ENCODE assay signal across 13 cellular contexts in the genomic region with DNA sequence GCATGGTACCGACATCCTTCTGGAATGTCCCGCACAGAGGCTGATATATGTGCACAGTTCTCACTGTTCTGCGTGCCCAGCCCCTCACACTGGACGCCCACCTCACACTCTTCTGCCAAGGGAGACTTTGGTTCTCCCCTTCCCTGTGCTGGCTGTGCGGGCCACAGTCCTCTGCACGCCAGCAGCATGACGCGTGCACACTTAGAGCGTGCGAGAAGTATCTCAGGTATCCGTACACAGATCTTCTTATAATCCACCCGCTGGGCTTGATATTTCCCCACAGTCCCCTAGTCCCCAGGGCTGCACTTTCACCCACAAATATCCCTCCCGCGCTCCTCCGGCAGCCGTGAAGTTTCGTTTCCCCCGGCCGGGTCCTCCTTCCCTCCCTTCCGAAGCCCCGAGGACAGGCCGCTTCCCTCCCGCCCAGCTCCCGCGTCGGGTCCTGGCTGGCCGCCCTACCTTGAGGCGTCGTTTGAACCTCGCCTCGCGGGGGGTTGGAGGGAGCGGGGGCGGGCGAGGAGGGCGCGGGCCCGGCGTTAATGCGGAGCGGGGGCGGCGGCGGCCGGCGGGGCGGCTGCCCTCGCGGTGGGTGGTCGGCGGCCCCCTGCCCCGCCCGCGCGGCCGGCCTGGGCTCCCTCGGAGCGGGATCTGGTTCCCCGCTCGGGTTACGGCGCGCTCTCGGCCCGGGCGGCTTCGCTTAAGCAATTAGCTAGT. TPM values are rescaled to one million over a fixed set of nuclear protein-coding genes. Genes with fewer than 3 reads are reported as not detected.
DNase-seq lines count a peak whose midpoint lies in the region; ATAC-seq and TF ChIP-seq lines count a peak whose summit lies in the region.
"Had no signal": no experiment of that assay in that cellular context is flagged by ENCODE, and none has a peak within 500 bp of the region (broad histone marks: within the 10 kb centered on the region; RNA-seq: fewer than 3 reads in every experiment).

No MANE protein-coding gene starts in this region.

- intact Hi-C loops in activated CD8-positive, alpha-beta T cell treated with anti-CD3 and anti-CD28 coated beads for 36 hours (cut with micrococcal nuclease), result no loop called here
- intact Hi-C loops in activated B cell treated with CpG ODN at 0.5 μM for 24 hours (cut with micrococcal nuclease) (loop anchor here (5.0 kb wide), 1 partner anchor 593 kb away; no protein-coding TSS in a partner anchor), transverse colon (cut with DNase I; ENCODE audit: low total_unique reads) (no loop called here)

- no peak for TF ChIP-seq CTCF in activated CD8-positive, alpha-beta T cell treated with anti-CD3 and anti-CD28 coated beads for 36 hours (IDR thresholded peaks at IDR 0.05)
- no peak for TF ChIP-seq CTCF in activated B cell treated with CpG ODN at 0.5 μM for 24 hours (IDR thresholded peaks at IDR 0.05)
- TF ChIP-seq CTCF in transverse colon (IDR thresholded peaks at IDR 0.05), result no peak

- H3K4me1 Mint-ChIP-seq in activated CD8-positive, alpha-beta T cell treated with anti-CD3 and anti-CD28 coated beads, Interleukin-2, amount 10 ng/mL, durations not matched to agents 7 days and 5 days (ENCODE audit: low read depth), result peaks cover 19% of the 10 kb centered on the region
- H3K4me1 Mint-ChIP-seq in activated CD8-positive, alpha-beta T cell treated with anti-CD3 and anti-CD28 coated beads for 36 hours (ENCODE audit: low read depth), result peaks cover 31% of the 10 kb centered on the region
- H3K4me1 Mint-ChIP-seq in activated B cell treated with CpG ODN at 0.5 μM for 24 hours, result peaks cover 25% of the 10 kb centered on the region

- H3K4ac ChIP-seq in mesendoderm (ENCODE audit: low read depth, low read length), result no peak overlapping the region

- no peaks in the 10 kb centered on the region for H3K9me3 ChIP-seq in transverse colon

- H3K9ac ChIP-seq in mesendoderm (ENCODE audit: low read length), result no peak overlapping the region

- H2AK5ac ChIP-seq in mesendoderm (ENCODE audit: low read length), result no peak overlapping the region

- H3K4me1 ChIP-seq in mesendoderm (ENCODE audit: control insufficient read depth, low read depth, low read length), result peaks cover 7% of the 10 kb centered on the region
- peaks cover 0 to 20% (median 5%) of the 10 kb centered on the region in 4 donors for H3K4me1 ChIP-seq in transverse colon

- no peak overlapping the region for H3K27ac ChIP-seq in mesendoderm (ENCODE audit: low read depth, low read length)
- H3K27ac ChIP-seq in transverse colon, result peak overlapping the region; percentile 94 to 99 (median 96)
- H3K27ac ChIP-seq: HL-60, PC-9, WERI-Rb-1 had no signal

- peak overlapping the region; percentile 9 for H3K23ac ChIP-seq in mesendoderm (ENCODE audit: low read length)

- no CpG with 5 or more reads among the region's 67 CpGs for WGBS in mesendoderm (ENCODE audit: extremely low coverage, insufficient coverage, low lambda C conversion rate)
- 2% methylated on average over 44 of the region's 67 CpGs; no CpG with 5 or more reads in 1 of the 2 donors for WGBS in transverse colon (ENCODE audit: low coverage in 1 of 2), 2 donors

- H3K36me3 Mint-ChIP-seq in activated CD8-positive, alpha-beta T cell treated with anti-CD3 and anti-CD28 coated beads, Interleukin-2, amount 10 ng/mL, durations not matched to agents 7 days and 5 days (ENCODE audit: low read depth), result peaks cover 2% of the 10 kb centered on the region
- H3K36me3 Mint-ChIP-seq in activated CD8-positive, alpha-beta T cell treated with anti-CD3 and anti-CD28 coated beads for 36 hours (ENCODE audit: low read depth), result no peaks in the 10 kb centered on the region
- no peaks in the 10 kb centered on the region for H3K36me3 Mint-ChIP-seq in activated B cell treated with CpG ODN at 0.5 μM for 24 hours (ENCODE audit: low read depth)

- no peaks in the 10 kb centered on the region for H3K9me3 Mint-ChIP-seq in activated CD8-positive, alpha-beta T cell treated with anti-CD3 and anti-CD28 coated beads, Interleukin-2, amount 10 ng/mL, durations not matched to agents 7 days and 5 days (ENCODE audit: insufficient read depth)
- no peaks in the 10 kb centered on the region for H3K9me3 Mint-ChIP-seq in activated CD8-positive, alpha-beta T cell treated with anti-CD3 and anti-CD28 coated beads for 36 hours
- no peaks in the 10 kb centered on the region for H3K9me3 Mint-ChIP-seq in activated B cell treated with CpG ODN at 0.5 μM for 24 hours

- H3K18ac ChIP-seq in mesendoderm (ENCODE audit: low read length), result no peak overlapping the region

- TF ChIP-seq POLR2A in transverse colon (IDR thresholded peaks at IDR 0.05) (no peak), GM18505 (IDR thresholded peaks at IDR 0.05; ENCODE audit: borderline replicate concordance, extremely low read depth, insufficient read depth, insufficient read length) (no peak)

- peaks cover 74% of the 10 kb centered on the region for H3K27me3 Mint-ChIP-seq in activated CD8-positive, alpha-beta T cell treated with anti-CD3 and anti-CD28 coated beads, Interleukin-2, amount 10 ng/mL, durations not matched to agents 7 days and 5 days (ENCODE audit: low read depth)
- H3K27me3 Mint-ChIP-seq in activated CD8-positive, alpha-beta T cell treated with anti-CD3 and anti-CD28 coated beads for 36 hours, result peaks cover 77% of the 10 kb centered on the region
- peaks cover 73% of the 10 kb centered on the region for H3K27me3 Mint-ChIP-seq in activated B cell treated with CpG ODN at 0.5 μM for 24 hours

- no peak overlapping the region for H4K8ac ChIP-seq in mesendoderm (ENCODE audit: low read depth, low read length)

- CTCF ChIA-PET in activated CD8-positive, alpha-beta T cell treated with anti-CD3 and anti-CD28 coated beads, Interleukin-2, amount 10 ng/mL, durations not matched to agents 7 days and 5 days (lab: Charles Lee), result no interaction called here
- CTCF ChIA-PET in activated CD8-positive, alpha-beta T cell treated with anti-CD3 and anti-CD28 coated beads for 36 hours (lab: Charles Lee), result interaction anchor here (1.2 to 1.5 kb wide), 2 partner anchors 14 to 60 kb away, joined by 3 to 4 read pairs; no protein-coding TSS in a partner anchor
- CTCF ChIA-PET in activated B cell treated with CpG ODN at 0.5 μM for 24 hours (lab: Charles Lee), result no interaction called here

- POLR2A ChIA-PET in activated CD8-positive, alpha-beta T cell treated with anti-CD3 and anti-CD28 coated beads, Interleukin-2, amount 10 ng/mL, durations not matched to agents 7 days and 5 days (lab: Charles Lee), result no interaction called here
- POLR2A ChIA-PET in activated CD8-positive, alpha-beta T cell treated with anti-CD3 and anti-CD28 coated beads for 36 hours (lab: Charles Lee), result no interaction called here
- POLR2A ChIA-PET in activated B cell treated with CpG ODN at 0.5 μM for 24 hours (lab: Charles Lee), result interaction anchor here (1.2 kb wide), 1 partner anchor 59 kb away, joined by 3 read pairs; no protein-coding TSS in a partner anchor

- no peak for ATAC-seq in activated CD8-positive, alpha-beta T cell treated with anti-CD3 and anti-CD28 coated beads, Interleukin-2, amount 10 ng/mL, durations not matched to agents 7 days and 5 days
- no peak for ATAC-seq in activated CD8-positive, alpha-beta T cell treated with anti-CD3 and anti-CD28 coated beads for 36 hours
- ATAC-seq in activated B cell treated with CpG ODN at 0.5 μM for 24 hours (ENCODE audit: low read depth), result no peak
- no peak for ATAC-seq in GM18505 (IDR thresholded peaks at IDR 0.05; ENCODE audit: unreplicated experiment)

- H3K79me1 ChIP-seq in mesendoderm (ENCODE audit: low read length), result no peaks in the 10 kb centered on the region

- H3K36me3 ChIP-seq in mesendoderm (ENCODE audit: control insufficient read depth, insufficient read depth, low read length) (no peaks in the 10 kb centered on the region), transverse colon (no peaks in the 10 kb centered on the region)
- H3K36me3 ChIP-seq: WERI-Rb-1 had no signal

- TF ChIP-seq EP300 in transverse colon (IDR thresholded peaks at IDR 0.05; ENCODE audit: low read depth), result no peak

- H2BK120ac ChIP-seq in mesendoderm (ENCODE audit: low read depth, low read length), result no peak overlapping the region

- H2BK15ac ChIP-seq in mesendoderm (replicated peaks; ENCODE audit: low read depth), result no peak overlapping the region

- peak overlapping the region; percentile 24 for H3K27ac Mint-ChIP-seq in activated CD8-positive, alpha-beta T cell treated with anti-CD3 and anti-CD28 coated beads, Interleukin-2, amount 10 ng/mL, durations not matched to agents 7 days and 5 days
- H3K27ac Mint-ChIP-seq in activated CD8-positive, alpha-beta T cell treated with anti-CD3 and anti-CD28 coated beads for 36 hours, result no peak overlapping the region
- peak overlapping the region; percentile 31 for H3K27ac Mint-ChIP-seq in activated B cell treated with CpG ODN at 0.5 μM for 24 hours

- peak overlapping the region; percentile 4 for H3K4me3 Mint-ChIP-seq in activated CD8-positive, alpha-beta T cell treated with anti-CD3 and anti-CD28 coated beads, Interleukin-2, amount 10 ng/mL, durations not matched to agents 7 days and 5 days
- no peak overlapping the region for H3K4me3 Mint-ChIP-seq in activated CD8-positive, alpha-beta T cell treated with anti-CD3 and anti-CD28 coated beads for 36 hours
- peak overlapping the region; percentile 52 for H3K4me3 Mint-ChIP-seq in activated B cell treated with CpG ODN at 0.5 μM for 24 hours

- no peak overlapping the region for H4K5ac ChIP-seq in mesendoderm (ENCODE audit: low read length)

- H2BK5ac ChIP-seq in mesendoderm (ENCODE audit: low read length), result no peak overlapping the region

- no peaks in the 10 kb centered on the region for H3K79me2 ChIP-seq in mesendoderm (ENCODE audit: control insufficient read depth, insufficient read depth, low read length)

- in situ Hi-C loops in transverse colon (cut with MboI; ENCODE audit: low pct_ligation_motif_present in 1 of 4, low pct_unique_long_range_greater_than_20kb in 1 of 4, low sequenced_read_pairs in 3 of 4), result loop anchor here (25.0 kb wide), 4 partner anchors 168 to 693 kb away; no protein-coding TSS in a partner anchor

- H3K4me3 ChIP-seq in mesendoderm (ENCODE audit: low read length) (no peak overlapping the region), transverse colon (peak overlapping the region; percentile 20 to 69 (median 43))
- H3K4me3 ChIP-seq: PC-9 had no signal

- H3K4me2 ChIP-seq in mesendoderm (ENCODE audit: low read length), result no peak overlapping the region
- H3K4me2 ChIP-seq: PC-9 had no signal

- DNase-seq in activated CD8-positive, alpha-beta T cell treated with anti-CD3 and anti-CD28 coated beads, Interleukin-2, amount 10 ng/mL, durations not matched to agents 7 days and 5 days, result no peak
- DNase-seq in activated CD8-positive, alpha-beta T cell treated with anti-CD3 and anti-CD28 coated beads for 36 hours, result no peak
- DNase-seq in activated B cell treated with CpG ODN at 0.5 μM for 24 hours (no peak), mesendoderm (no peak), transverse colon (no peak), activated gamma-delta T cell treated with Interleukin-2 at 50 U/mL for 16 hours (no peak)
- DNase-seq in stimulated activated CD8-positive, alpha-beta memory T cell treated with anti-CD3 and anti-CD28 coated beads, Interleukin-4, amount 100 ng/mL, for 48 hours, result no peak
- DNase-seq: activated naive CD4-positive, alpha-beta T cell treated with Interleukin-2 at 50 U/mL for 16 hours; NCI-H146; PC-9; WERI-Rb-1 had no signal

- H3K27me3 ChIP-seq in mesendoderm (ENCODE audit: insufficient read depth, low read length, poor library complexity), result peaks cover 84% of the 10 kb centered on the region
- H3K27me3 ChIP-seq in transverse colon, result peaks cover 98% of the 10 kb centered on the region

- H3K56ac ChIP-seq in mesendoderm (ENCODE audit: low read length), result no peak overlapping the region

RNA-seq across cellular contexts. Expression of a gene that starts 5.0 kb away (rescaled TPM):
- not detected for total RNA-seq in activated CD8-positive, alpha-beta T cell treated with anti-CD3 and anti-CD28 coated beads, Interleukin-2, amount 10 ng/mL, durations not matched to agents 7 days and 5 days
- not detected for total RNA-seq in activated CD8-positive, alpha-beta T cell treated with anti-CD3 and anti-CD28 coated beads for 36 hours
- not detected in 2 replicates for total RNA-seq in activated B cell treated with CpG ODN at 0.5 μM for 24 hours
- 0.07 TPM for polyA plus RNA-seq in mesendoderm (2013, experiment 1 of 2)
- 0.03 TPM for polyA plus RNA-seq in mesendoderm (2013, experiment 2 of 2)
- total RNA-seq in transverse colon, result 10 to 100 TPM; 10.8 to 44.1 (median 23.4) TPM
- total RNA-seq: PC-9 had no signal

RNA-seq across cellular contexts. Expression of a gene that starts 49.7 kb away (rescaled TPM):
- 10 to 100 TPM; 22.8 to 25.9 TPM for total RNA-seq in activated CD8-positive, alpha-beta T cell treated with anti-CD3 and anti-CD28 coated beads, Interleukin-2, amount 10 ng/mL, durations not matched to agents 7 days and 5 days
- total RNA-seq in activated CD8-positive, alpha-beta T cell treated with anti-CD3 and anti-CD28 coated beads for 36 hours, result 10 to 100 TPM; 19.3 to 22.3 TPM
- 27.9 and 35.0 TPM in 2 replicates for total RNA-seq in activated B cell treated with CpG ODN at 0.5 μM for 24 hours
- polyA plus RNA-seq in mesendoderm (2013, experiment 1 of 2), result 5.5 TPM
- polyA plus RNA-seq in mesendoderm (2013, experiment 2 of 2), result 6.0 TPM
- total RNA-seq in transverse colon, result 10 to 100 TPM; 25.4 to 51.1 (median 30.0) TPM

Comparison
In these comparisons a context has a peak if more than half of its experiments do, and no peak if none do; other contexts are left out.
1. RNA of a gene that starts 5.0 kb away (total RNA-seq): 10.8 to 44.1 TPM in transverse colon; not detected in activated CD8-positive, alpha-beta T cell treated with anti-CD3 and anti-CD28 coated beads for 36 hours, not detected in activated B cell treated with CpG ODN at 0.5 μM for 24 hours and not detected in activated CD8-positive, alpha-beta T cell treated with anti-CD3 and anti-CD28 coated beads, Interleukin-2, amount 10 ng/mL, durations not matched to agents 7 days and 5 days; every median in the first group is over 10 times any median in the second.